24 cellular contexts compared by ENCODE assay signal in genomic region chr2:176421291-176422050, GRCh38.
DNase-seq lines count a peak whose midpoint lies in the region; FAIRE-seq and TF ChIP-seq lines count a peak whose summit lies in the region.
"Had no signal": no experiment of that assay in that cellular context is flagged by ENCODE, and none has a peak within 500 bp of the region (broad histone marks: within the 10 kb centered on the region; RNA-seq: fewer than 3 reads in every experiment).

No MANE protein-coding gene starts in this region.

- no peak overlapping the region for H2BK20ac ChIP-seq in H1 (ENCODE audit: low read length)

- no peak overlapping the region for H3K4me2 ChIP-seq in H1 (ENCODE audit: insufficient read depth in 1 of 2, low read depth in 2 of 2, low read length in 2 of 2)

- no peaks in the 10 kb centered on the region for H3K79me2 ChIP-seq in H1 (ENCODE audit: control insufficient read depth in 1 of 2, insufficient read depth in 2 of 2, low read length in 2 of 2)

- no peaks in the 10 kb centered on the region for H4K20me1 ChIP-seq in H1 (replicated peaks in 1 of 2; ENCODE audit: control insufficient read depth in 1 of 2, insufficient read depth in 2 of 2, low read length in 2 of 2)

- no peak overlapping the region for H3K14ac ChIP-seq in H1 (ENCODE audit: insufficient read length)

- H3K9ac ChIP-seq in H1 (replicated peaks in 1 of 4; ENCODE audit: extremely low read depth in 1 of 4, low read depth in 3 of 4, low read length in 3 of 4): no peak overlapping the region

- no peak overlapping the region for H3K23ac ChIP-seq in H1 (ENCODE audit: insufficient read length)

- TF ChIP-seq EP300 in H1 (IDR thresholded peaks at IDR 0.05; ENCODE audit: borderline replicate concordance in 1 of 2, low read depth in 2 of 2, low read length in 2 of 2): no peak

- TF ChIP-seq RAD21 in H1 (IDR thresholded peaks at IDR 0.05 in 1 of 2, conservative IDR thresholded peaks at IDR 0.05 in 1 of 2; ENCODE audit: low read depth in 2 of 2, low read length in 2 of 2): no peak

- H2AK5ac ChIP-seq in H1 (ENCODE audit: low read depth, low read length): no peak overlapping the region

- H3K27me3 ChIP-seq in H1 (replicated peaks in 1 of 4; ENCODE audit: control insufficient read depth in 3 of 4, extremely low read depth in 1 of 4, insufficient read depth in 3 of 4, low read length in 3 of 4): no peaks in the 10 kb centered on the region
- H3K27me3 ChIP-seq in tibial artery: no peaks in the 10 kb centered on the region
- H3K27me3 ChIP-seq: cardiac muscle cell had no signal

- no peak for FAIRE-seq in H1 (lab: Jason Lieb, UNC)

- H2BK15ac ChIP-seq in H1 (ENCODE audit: low read length): no peak overlapping the region

- H2BK12ac ChIP-seq in H1 (ENCODE audit: low read depth, low read length): peak overlapping the region; percentile 35; the same call in 1 of the 2 replicates

- CTCF ChIA-PET in H1 (lab: Charles Lee; ENCODE audit: partially characterized antibody): interaction anchor here (0.6 to 1.6 kb wide), 5 partner anchors 32 to 294 kb away, joined by 3 to 4 read pairs (median 4); no protein-coding TSS in a partner anchor

- H3K56ac ChIP-seq in H1 (replicated peaks; ENCODE audit: insufficient read length, low read depth, low read length): no peak overlapping the region

- H2BK5ac ChIP-seq in H1 (ENCODE audit: low read depth, low read length): no peak overlapping the region

- 84% methylated on average over 6 of the region's 6 CpGs; no CpG with 5 or more reads in 1 of the 2 experiments for WGBS in H1 (ENCODE audit: extremely low coverage in 1 of 2, insufficient coverage in 1 of 2, insufficient read length in 1 of 2, insufficient replicate concordance in 2 of 2, low coverage in 1 of 2, low lambda C conversion rate in 2 of 2, missing lambda C conversion rate in 1 of 2), 2 experiments

- no peak overlapping the region for H2AFZ ChIP-seq in H1 (ENCODE audit: low read length)

- H3K9me3 ChIP-seq in H1 (ENCODE audit: insufficient read depth in 2 of 2, low read depth in 1 of 2, low read length in 1 of 2): no peaks in the 10 kb centered on the region
- H3K9me3 ChIP-seq in tibial artery: no peaks in the 10 kb centered on the region
- H3K9me3 ChIP-seq: thoracic aorta had no signal

- no peak for TF ChIP-seq POLR2A in H1 (IDR thresholded peaks at IDR 0.05; ENCODE audit: control extremely low read depth in 1 of 2, low read depth in 2 of 2, low read length in 2 of 2)

- intact Hi-C loops in tibial artery (cut with DNase I; ENCODE audit: low total_unique reads): no loop called here

- TF ChIP-seq CTCF in H1 (IDR thresholded peaks at IDR 0.05; ENCODE audit: control extremely low read depth in 1 of 3, insufficient read depth in 1 of 3, low read depth in 1 of 3, low read length in 3 of 3) (no peak), tibial artery (IDR thresholded peaks at IDR 0.05) (no peak)

- no peaks in the 10 kb centered on the region for H3K23me2 ChIP-seq in H1 (ENCODE audit: low read depth, low read length)

- no peaks in the 10 kb centered on the region; a peak in 1 of 7 replicates for H3K4me1 ChIP-seq in H1 (replicated peaks in 1 of 4; ENCODE audit: control insufficient read depth in 3 of 4, insufficient read depth in 4 of 4, low read length in 3 of 4)
- peaks cover 0 to 21% (median 9%) of the 10 kb centered on the region in 4 donors for H3K4me1 ChIP-seq in tibial artery

- no peak overlapping the region for H4K5ac ChIP-seq in H1 (ENCODE audit: insufficient read length, low read depth, low read length)

- H4K8ac ChIP-seq in H1 (ENCODE audit: extremely low read depth, insufficient read depth, low read length): no peak overlapping the region

- H3K18ac ChIP-seq in H1 (ENCODE audit: extremely low read depth, low read length): no peak overlapping the region

- no peak overlapping the region for H3K4ac ChIP-seq in H1 (replicated peaks; ENCODE audit: insufficient read length, low read depth, low read length)

- H3K79me1 ChIP-seq in H1 (ENCODE audit: low read depth, low read length): no peaks in the 10 kb centered on the region

- POLR2A ChIA-PET in H1 (lab: Charles Lee; ENCODE audit: partially characterized antibody): interaction anchor here (0.5 kb wide), 1 partner anchor 150 kb away, joined by 4 read pairs; no protein-coding TSS in a partner anchor

- H3K4me3 ChIP-seq in H1 (ENCODE audit: extremely low read depth in 1 of 4, insufficient read depth in 2 of 4, low read depth in 3 of 4, low read length in 4 of 4) (no peak overlapping the region), tibial artery (no peak overlapping the region)
- H3K4me3 ChIP-seq: cardiac muscle cell, SK-N-MC, thoracic aorta had no signal

- H4K91ac ChIP-seq in H1 (replicated peaks; ENCODE audit: insufficient read length, low read length): no peak overlapping the region

- DNase-seq in EH (ENCODE audit: low read depth): peak; percentile 21
- peak; percentile 39 for DNase-seq in NCI-H146 treated with DMSO at 0.1 percent for 48 hours (lab: John Stamatoyannopoulos, UW; ENCODE audit: unreplicated experiment)
- DNase-seq in H1 (ENCODE audit: low read depth in 1 of 2, low spot score in 2 of 2): no peak
- DNase-seq in left kidney (ENCODE audit: low read depth, low spot score): peak; percentile 94
- DNase-seq in islet precursor cell: no peak
- no peak for DNase-seq in stimulated activated CD4-positive, alpha-beta T cell treated with anti-CD3 and anti-CD28 coated beads, Interleukin-12 subunit alpha, Interleukin-12 subunit beta, amount 100 ng/mL, for 4 hours
- no peak for DNase-seq in AML-193 (lab: John Stamatoyannopoulos, UW)
- DNase-seq in tibial artery: no peak
- DNase-seq: activated CD4-positive, alpha-beta T cell treated with anti-CD3 and anti-CD28 coated beads, Interleukin-2, amount 10 ng/mL, durations not matched to agents 7 days and 5 days; activated CD8-positive, alpha-beta memory T cell treated with anti-CD3 and anti-CD28 coated beads, Interleukin-2, amount 10 ng/mL, durations not matched to agents 7 days and 5 days; activated naive CD4-positive, alpha-beta T cell treated with anti-CD3 and anti-CD28 coated beads, Interleukin-2, amount 10 ng/mL, durations not matched to agents 7 days and 5 days; amygdala; cortex of kidney; NCI-H1105 treated with DMSO at 0.1 percent for 48 hours; NCI-H2171; NCI-H510A treated with DMSO at 0.1 percent for 48 hours; stimulated activated CD4-positive, alpha-beta T cell treated with anti-CD3 and anti-CD28 coated beads, Interleukin-4, amount 100 ng/mL, for 24 hours; stimulated activated naive CD4-positive, alpha-beta T cell treated with Interleukin-2 at 50 U/mL for 16 hours; T-helper 17 cell had no signal

- H3K27ac ChIP-seq in H1 (ENCODE audit: low read depth, low read length) (no peak overlapping the region), tibial artery (no peak overlapping the region)
- H3K27ac ChIP-seq: C4-2B, cardiac muscle cell, RWPE1, SK-N-MC had no signal

- H2BK120ac ChIP-seq in H1 (replicated peaks; ENCODE audit: low read depth, low read length): no peak overlapping the region

- H3K36me3 ChIP-seq in H1 (ENCODE audit: control insufficient read depth in 2 of 4, insufficient read depth in 4 of 4, low read length in 3 of 4) (no peaks in the 10 kb centered on the region), tibial artery (no peaks in the 10 kb centered on the region)
- H3K36me3 ChIP-seq: cardiac muscle cell, thoracic aorta had no signal

TF ChIP-seq in H1, 55 proteins besides CTCF, POLR2A, EP300 and RAD21:
- TF ChIP-seq CBX8 (IDR thresholded peaks at IDR 0.05; ENCODE audit: borderline replicate concordance, low read depth, low read length): no peak
- no peak for TF ChIP-seq RFX5 (IDR thresholded peaks at IDR 0.05; ENCODE audit: borderline replicate concordance, low read depth, low read length)
- no peak for TF ChIP-seq FOSL1 (IDR thresholded peaks at IDR 0.05; ENCODE audit: insufficient read depth, low read depth, low read length)
- no peak for TF ChIP-seq BACH1 (IDR thresholded peaks at IDR 0.05; ENCODE audit: low read length)
- TF ChIP-seq TBP (IDR thresholded peaks at IDR 0.05; ENCODE audit: low read depth, low read length): no peak
- TF ChIP-seq SUZ12 (IDR thresholded peaks at IDR 0.05; ENCODE audit: low read length): no peak

Comparison
In these comparisons a context has a peak if more than half of its experiments do, and no peak if none do; other contexts are left out.
1. DNase-seq: peak in EH (single experiment), NCI-H146 treated with DMSO at 0.1 percent for 48 hours (single experiment) and left kidney (single experiment); none in H1 (0 of 2), islet precursor cell (single experiment), stimulated activated CD4-positive, alpha-beta T cell treated with anti-CD3 and anti-CD28 coated beads, Interleukin-12 subunit alpha, Interleukin-12 subunit beta, amount 100 ng/mL, for 4 hours (single experiment), AML-193 (0 of 2) and tibial artery (0 of 2).